20 cellular contexts compared by ENCODE assay signal in genomic region chr17:42077770-42078169, GRCh38. TPM values are rescaled to one million over a fixed set of nuclear protein-coding genes. Genes with fewer than 3 reads are reported as not detected.
DNase-seq lines count a peak whose midpoint lies in the region; ATAC-seq, FAIRE-seq and TF ChIP-seq lines count a peak whose summit lies in the region.
"Had no signal": no experiment of that assay in that cellular context is flagged by ENCODE, and none has a peak within 500 bp of the region (broad histone marks: within the 10 kb centered on the region; RNA-seq: fewer than 3 reads in every experiment).

No MANE protein-coding gene starts in this region.

- H2BK20ac ChIP-seq in H1 (ENCODE audit: low read length) = no peak overlapping the region

- H3K36me3 ChIP-seq in GM23338 (ENCODE audit: insufficient read depth) (no peaks in the 10 kb centered on the region), H1 (ENCODE audit: control insufficient read depth in 2 of 4, insufficient read depth in 4 of 4, low read length in 3 of 4) (no peaks in the 10 kb centered on the region), neuronal stem cell (replicated peaks in 1 of 2; ENCODE audit: control insufficient read depth in 2 of 2, insufficient read depth in 2 of 2, low read length in 2 of 2) (no peaks in the 10 kb centered on the region), skeletal muscle tissue (ENCODE audit: control insufficient read depth in 3 of 3, insufficient read depth in 3 of 3, low read length in 3 of 3) (no peaks in the 10 kb centered on the region)
- H3K36me3 ChIP-seq: BLaER1 had no signal

- H2BK5ac ChIP-seq in H1 (ENCODE audit: low read depth, low read length) = no peak overlapping the region
- no peak overlapping the region for H2BK5ac ChIP-seq in neuronal stem cell (ENCODE audit: low read length)

- H3K27me3 ChIP-seq in GM23338 (ENCODE audit: insufficient read depth) = 0 out of 2 replicates have a peak, but pooled peaks cover 7% of the 10 kb centered on the region
- no peaks in the 10 kb centered on the region for H3K27me3 ChIP-seq in H1 (replicated peaks in 1 of 4; ENCODE audit: control insufficient read depth in 3 of 4, extremely low read depth in 1 of 4, insufficient read depth in 3 of 4, low read length in 3 of 4)
- H3K27me3 ChIP-seq in neuronal stem cell (ENCODE audit: control insufficient read depth in 3 of 3, insufficient read depth in 3 of 3, low read depth in 1 of 3, low read length in 3 of 3) = peaks cover 0 to 40% (median 11%) of the 10 kb centered on the region in 3 experiments
- peaks cover 0 to 3% (median 0%) of the 10 kb centered on the region in 3 donors for H3K27me3 ChIP-seq in skeletal muscle tissue (ENCODE audit: control insufficient read depth in 3 of 3, insufficient read depth in 3 of 3, low read length in 3 of 3)

- H3K4me2 ChIP-seq in GM23338 (no peak overlapping the region), H1 (ENCODE audit: insufficient read depth in 1 of 2, low read depth in 2 of 2, low read length in 2 of 2) (no peak overlapping the region), neuronal stem cell (ENCODE audit: insufficient read depth, low read length, poor library complexity, severe bottlenecking) (no peak overlapping the region)
- H3K4me2 ChIP-seq: A549, BLaER1, KMS-11 had no signal

- H3K23me2 ChIP-seq in H1 (ENCODE audit: low read depth, low read length) = peaks cover 1% of the 10 kb centered on the region; the same call in 1 of the 2 replicates

- H3K4ac ChIP-seq in H1 (replicated peaks; ENCODE audit: insufficient read length, low read depth, low read length) = no peak overlapping the region
- H3K4ac ChIP-seq in neuronal stem cell (ENCODE audit: low read length) = no peak overlapping the region

- H2BK120ac ChIP-seq in H1 (replicated peaks; ENCODE audit: low read depth, low read length) (no peak overlapping the region), neuronal stem cell (ENCODE audit: low read depth, low read length) (no peak overlapping the region)

- no peak for TF ChIP-seq RAD21 in H1 (IDR thresholded peaks at IDR 0.05 in 1 of 2, conservative IDR thresholded peaks at IDR 0.05 in 1 of 2; ENCODE audit: low read depth in 2 of 2, low read length in 2 of 2)

- H3F3A ChIP-seq in GM23338 (replicated peaks; ENCODE audit: low read depth) = no peaks in the 10 kb centered on the region

- peak overlapping the region; percentile 58 for H4K8ac ChIP-seq in H1 (ENCODE audit: extremely low read depth, insufficient read depth, low read length)
- H4K8ac ChIP-seq in neuronal stem cell (ENCODE audit: low read depth, low read length) = no peak overlapping the region

- H3K9me3 Mint-ChIP-seq in GM23338 = no peaks in the 10 kb centered on the region
- H3K9me3 Mint-ChIP-seq: CD8-positive, alpha-beta T cell; H9 had no signal

- 0 out of 2 replicates have a peak, but pooled peaks cover 4% of the 10 kb centered on the region for H3K4me1 ChIP-seq in GM23338 (ENCODE audit: insufficient read depth)
- H3K4me1 ChIP-seq in H1 (replicated peaks in 1 of 4; ENCODE audit: control insufficient read depth in 3 of 4, insufficient read depth in 4 of 4, low read length in 3 of 4) = peaks cover 0 to 4% (median 3%) of the 10 kb centered on the region in 4 experiments; a peak in 3 of 7 replicates
- no peaks in the 10 kb centered on the region for H3K4me1 ChIP-seq in neuronal stem cell (ENCODE audit: control insufficient read depth in 2 of 2, insufficient read depth in 1 of 2, low read depth in 1 of 2, low read length in 2 of 2)
- peaks cover 19 to 30% (median 28%) of the 10 kb centered on the region in 3 donors for H3K4me1 ChIP-seq in skeletal muscle tissue (ENCODE audit: control insufficient read depth in 3 of 3, insufficient read depth in 3 of 3, low read length in 3 of 3)

- peaks cover 16% of the 10 kb centered on the region; the same call in 2 of the 3 replicates for H3K4me1 Mint-ChIP-seq in GM23338

- H3K14ac ChIP-seq in H1 (ENCODE audit: insufficient read length) (no peak overlapping the region), neuronal stem cell (ENCODE audit: low read length) (no peak overlapping the region)

- H2BK15ac ChIP-seq in H1 (ENCODE audit: low read length) (no peak overlapping the region), neuronal stem cell (ENCODE audit: low read length) (no peak overlapping the region)

- no peaks in the 10 kb centered on the region for H4K20me1 ChIP-seq in GM23338 (replicated peaks; ENCODE audit: insufficient read depth)
- no peaks in the 10 kb centered on the region for H4K20me1 ChIP-seq in H1 (replicated peaks in 1 of 2; ENCODE audit: control insufficient read depth in 1 of 2, insufficient read depth in 2 of 2, low read length in 2 of 2)
- H4K20me1 ChIP-seq: BLaER1 had no signal

- H3K18ac ChIP-seq in H1 (ENCODE audit: extremely low read depth, low read length) = no peak overlapping the region
- peak overlapping the region; percentile 25 for H3K18ac ChIP-seq in neuronal stem cell (ENCODE audit: low read length)

- TF ChIP-seq CTCF in GM23338 (conservative IDR thresholded peaks at IDR 0.05; ENCODE audit: low read depth in 2 of 2) (no peak), H1 (IDR thresholded peaks at IDR 0.05; ENCODE audit: control extremely low read depth in 1 of 3, insufficient read depth in 1 of 3, low read depth in 1 of 3, low read length in 3 of 3) (no peak)

- H3K23ac ChIP-seq in H1 (ENCODE audit: insufficient read length) (no peak overlapping the region), neuronal stem cell (ENCODE audit: low read depth, low read length, poor library complexity) (no peak overlapping the region)

- H3K9me3 ChIP-seq in H1 (ENCODE audit: insufficient read depth in 2 of 2, low read depth in 1 of 2, low read length in 1 of 2) (no peaks in the 10 kb centered on the region), neuronal stem cell (replicated peaks in 1 of 2; ENCODE audit: control insufficient read depth in 2 of 2, insufficient read depth in 1 of 2, low read depth in 1 of 2, low read length in 2 of 2) (no peaks in the 10 kb centered on the region), skeletal muscle tissue (ENCODE audit: control insufficient read depth in 3 of 3, low read length in 3 of 3) (no peaks in the 10 kb centered on the region)
- H3K9me3 ChIP-seq: A549, BLaER1 had no signal

- H3K4me3 Mint-ChIP-seq in GM23338 = no peak overlapping the region
- H3K4me3 Mint-ChIP-seq: CD14-positive monocyte; CD8-positive, alpha-beta T cell; H9 had no signal

- POLR2A ChIA-PET in H1 (lab: Charles Lee; ENCODE audit: partially characterized antibody) = interaction anchor here (1.0 kb wide), 1 partner anchor 15 kb away, joined by 3 read pairs; no protein-coding TSS in a partner anchor

- no peaks in the 10 kb centered on the region for H3K79me1 ChIP-seq in H1 (ENCODE audit: low read depth, low read length)
- H3K79me1 ChIP-seq in neuronal stem cell (ENCODE audit: low read depth, low read length) = no peaks in the 10 kb centered on the region

- no peak for FAIRE-seq in H1 (lab: Jason Lieb, UNC)
- FAIRE-seq: GM19239 had no signal

- TF ChIP-seq EP300 in H1 (IDR thresholded peaks at IDR 0.05; ENCODE audit: borderline replicate concordance in 1 of 2, low read depth in 2 of 2, low read length in 2 of 2) = no peak

- H3K79me2 ChIP-seq in GM23338 (replicated peaks; ENCODE audit: insufficient read depth) (no peaks in the 10 kb centered on the region), H1 (ENCODE audit: control insufficient read depth in 1 of 2, insufficient read depth in 2 of 2, low read length in 2 of 2) (no peaks in the 10 kb centered on the region)

- H4K91ac ChIP-seq in H1 (replicated peaks; ENCODE audit: insufficient read length, low read length) (no peak overlapping the region), neuronal stem cell (ENCODE audit: low read depth, low read length, poor library complexity) (no peak overlapping the region)

- CTCF ChIA-PET in H1 (lab: Charles Lee; ENCODE audit: partially characterized antibody) = interaction anchor here (1.0 to 3.5 kb wide), 9 partner anchors 10 to 53 kb away, joined by 3 to 34 read pairs (median 5); no protein-coding TSS in a partner anchor

- H2AFZ ChIP-seq in GM23338 (no peak overlapping the region), H1 (ENCODE audit: low read length) (no peak overlapping the region), neuronal stem cell (ENCODE audit: low read length) (no peak overlapping the region)
- H2AFZ ChIP-seq: GM23248 had no signal

- no peaks in the 10 kb centered on the region for H3K9me2 ChIP-seq in GM23338 (ENCODE audit: insufficient read depth)

- peak; percentile 19; the same call in 2 of the 3 replicates for ATAC-seq in GM23338
- ATAC-seq: A549; CD8-positive, alpha-beta T cell had no signal

- no peak overlapping the region for H3K4me3 ChIP-seq in GM23338
- no peak overlapping the region for H3K4me3 ChIP-seq in H1 (ENCODE audit: extremely low read depth in 1 of 4, insufficient read depth in 2 of 4, low read depth in 3 of 4, low read length in 4 of 4)
- no peak overlapping the region for H3K4me3 ChIP-seq in neuronal stem cell (ENCODE audit: low read length in 2 of 2)
- peak overlapping the region in 1 of 3 donors; percentile 7 for H3K4me3 ChIP-seq in skeletal muscle tissue (ENCODE audit: low read length in 3 of 3)
- H3K4me3 ChIP-seq: A549, BLaER1, GM23248 had no signal

- no peak overlapping the region; the same call in 1 of the 2 replicates for H3K27ac Mint-ChIP-seq in GM23338
- H3K27ac Mint-ChIP-seq: CD14-positive monocyte; CD8-positive, alpha-beta T cell had no signal

- peaks cover 11% of the 10 kb centered on the region for H3K27me3 Mint-ChIP-seq in GM23338 (ENCODE audit: insufficient read depth, low read depth, poor library complexity)

- no peak overlapping the region for H2AK5ac ChIP-seq in H1 (ENCODE audit: low read depth, low read length)
- peak overlapping the region; percentile 27 for H2AK5ac ChIP-seq in neuronal stem cell (ENCODE audit: low read depth, low read length)

- H3K27ac ChIP-seq in GM23338 (ENCODE audit: low read depth) (no peak overlapping the region), H1 (ENCODE audit: low read depth, low read length) (no peak overlapping the region), neuronal stem cell (replicated peaks; ENCODE audit: low read length) (no peak overlapping the region), skeletal muscle tissue (ENCODE audit: low read depth, low read length) (peak overlapping the region; percentile 95)
- H3K27ac ChIP-seq: 22Rv1, A549, BLaER1, GM23248, KMS-11 had no signal

- no peak overlapping the region for H3K56ac ChIP-seq in H1 (replicated peaks; ENCODE audit: insufficient read length, low read depth, low read length)

- WGBS in H1 (ENCODE audit: extremely low coverage in 1 of 2, insufficient coverage in 1 of 2, insufficient read length in 1 of 2, insufficient replicate concordance in 2 of 2, low coverage in 1 of 2, low lambda C conversion rate in 2 of 2, missing lambda C conversion rate in 1 of 2), 2 experiments = 90% methylated on average over 5 of the region's 5 CpGs; no CpG with 5 or more reads in 1 of the 2 experiments
- no CpG with 5 or more reads among the region's 5 CpGs for WGBS in neuronal stem cell (ENCODE audit: extremely low coverage in 2 of 2, insufficient read length in 2 of 2, insufficient replicate concordance in 1 of 2), 2 donors

- no peak overlapping the region for H4K5ac ChIP-seq in H1 (ENCODE audit: insufficient read length, low read depth, low read length)

- H3K36me3 Mint-ChIP-seq in GM23338 (ENCODE audit: low read depth) = no peaks in the 10 kb centered on the region
- H3K36me3 Mint-ChIP-seq: CD8-positive, alpha-beta T cell had no signal

- no peak for TF ChIP-seq POLR2A in H1 (IDR thresholded peaks at IDR 0.05; ENCODE audit: control extremely low read depth in 1 of 2, low read depth in 2 of 2, low read length in 2 of 2)

- H3K9ac ChIP-seq in H1 (replicated peaks in 1 of 4; ENCODE audit: extremely low read depth in 1 of 4, low read depth in 3 of 4, low read length in 3 of 4) = no peak overlapping the region
- H3K9ac ChIP-seq in neuronal stem cell (ENCODE audit: low read depth, low read length, poor library complexity) = no peak overlapping the region
- peak overlapping the region; percentile 24 to 78 (median 54) for H3K9ac ChIP-seq in skeletal muscle tissue (ENCODE audit: low read depth in 1 of 3, low read length in 3 of 3)
- H3K9ac ChIP-seq: BLaER1, GM23248, KMS-11 had no signal

- DNase-seq in GM23338 (ENCODE audit: low spot score) (no peak), H1 (ENCODE audit: low read depth in 1 of 2, low spot score in 2 of 2) (no peak), neuronal stem cell (ENCODE audit: low spot score) (no peak), NCI-H748 (lab: John Stamatoyannopoulos, UW; ENCODE audit: unreplicated experiment) (no peak), AG20443 (ENCODE audit: low spot score) (no peak)
- no peak for DNase-seq in NK-92 treated with Interleukin-12 subunit alpha and Interleukin-12 subunit beta, amount 100 ng/mL, for 24 hours (lab: John Stamatoyannopoulos, UW)
- DNase-seq: Calu3; CD8-positive, alpha-beta T cell; DMS79 treated with DMSO at 0.1 percent for 48 hours; GF-D8; GM23248; H9 had no signal

- H2BK12ac ChIP-seq in H1 (ENCODE audit: low read depth, low read length) = no peak overlapping the region
- no peak overlapping the region for H2BK12ac ChIP-seq in neuronal stem cell (ENCODE audit: low read length)

RNA-seq across cellular contexts. Expression of gene ZNF385C, which starts 20.5 kb away (rescaled TPM):
- total RNA-seq in GM23338 (2014; rRNA removed; shearing (Covaris generic)) = 1.9 and 4.6 TPM in 2 replicates
- polyA plus RNA-seq in GM23338 (2016; fragmentation: Nextera tagmentation; extraction: Ambion mirVana) = 2.5 and 3.1 TPM in 2 replicates
- total RNA-seq in H1 (2021; fragmentation: NEBNext Ultra II Directional; extraction: Animal tissue kit (Norgen Biotek cat#: 25700)) = 2.5 and 3.9 TPM in 2 replicates
- 6.1 and 7.3 TPM in 2 replicates for polyA plus RNA-seq in H1 (2011; rRNA removed)
- 6.3 TPM for polyA plus RNA-seq in H1 (2011; cell fraction: cytosol; rRNA removed)
- polyA plus RNA-seq in H1 (2011; cell fraction: nucleus; rRNA removed) = 8.4 TPM
- polyA plus RNA-seq in H1 (2012, experiment 1 of 2) = 2.7 to 4.6 TPM (median 3.2 TPM) in 4 replicates
- polyA plus RNA-seq in H1 (2012, experiment 2 of 2) = 3.9 TPM
- 2.5 TPM for polyA plus RNA-seq in H1 (2013, experiment 1 of 2)
- 2.6 TPM for polyA plus RNA-seq in H1 (2013, experiment 2 of 2)
- polyA minus RNA-seq in H1 (2011; rRNA and poly(A)+ RNA removed) = 2.2 and 2.4 TPM in 2 replicates
- polyA minus RNA-seq in H1 (2011; cell fraction: cytosol; rRNA and poly(A)+ RNA removed) = 1.0 TPM
- 2.3 TPM for polyA minus RNA-seq in H1 (2011; cell fraction: nucleus; rRNA and poly(A)+ RNA removed)
- 4.2 TPM for polyA plus RNA-seq in neuronal stem cell (2013, experiment 1 of 2)
- polyA plus RNA-seq in neuronal stem cell (2013, experiment 2 of 2) = 4.2 TPM
- total RNA-seq in skeletal muscle tissue = 0.52 TPM
- total RNA-seq: GM23248 had no signal
- polyA plus RNA-seq: GM23248 had no signal

RNA-seq across cellular contexts. Expression of gene C17orf113, which starts 27.4 kb away (rescaled TPM):
- total RNA-seq in GM23338 (2014; rRNA removed; shearing (Covaris generic)) = 1.8 and 2.1 TPM in 2 replicates
- polyA plus RNA-seq in GM23338 (2016; fragmentation: Nextera tagmentation; extraction: Ambion mirVana) = 0.29 and 0.38 TPM in 2 replicates
- total RNA-seq in H1 (2021; fragmentation: NEBNext Ultra II Directional; extraction: Animal tissue kit (Norgen Biotek cat#: 25700)) = 1.4 TPM in 2 replicates
- polyA plus RNA-seq in H1 (2011; rRNA removed) = 1.0 and 1.5 TPM in 2 replicates
- polyA plus RNA-seq in H1 (2011; cell fraction: cytosol; rRNA removed) = 1.1 TPM
- 1.8 TPM for polyA plus RNA-seq in H1 (2011; cell fraction: nucleus; rRNA removed)
- polyA plus RNA-seq in H1 (2012, experiment 1 of 2) = 0.64 to 1.3 TPM (median 1.1 TPM) in 4 replicates
- 0.63 TPM for polyA plus RNA-seq in H1 (2012, experiment 2 of 2)
- 0.61 TPM for polyA plus RNA-seq in H1 (2013, experiment 1 of 2)
- 0.57 TPM for polyA plus RNA-seq in H1 (2013, experiment 2 of 2)
- polyA minus RNA-seq in H1 (2011; rRNA and poly(A)+ RNA removed) = 1.1 and 1.4 TPM in 2 replicates
- polyA minus RNA-seq in H1 (2011; cell fraction: cytosol; rRNA and poly(A)+ RNA removed) = 1.5 TPM
- 1.8 TPM for polyA minus RNA-seq in H1 (2011; cell fraction: nucleus; rRNA and poly(A)+ RNA removed)
- polyA plus RNA-seq in neuronal stem cell (2013, experiment 1 of 2) = 2.4 TPM
- polyA plus RNA-seq in neuronal stem cell (2013, experiment 2 of 2) = 2.6 TPM
- 1.6 TPM for total RNA-seq in skeletal muscle tissue
- total RNA-seq: GM23248 had no signal
- polyA plus RNA-seq: GM23248 had no signal

RNA-seq across cellular contexts. Expression of gene DHX58, which starts 34.7 kb away (rescaled TPM):
- total RNA-seq in GM23338 (2014; rRNA removed; shearing (Covaris generic)) = 4.1 and 10.5 TPM in 2 replicates
- polyA plus RNA-seq in GM23338 (2016; fragmentation: Nextera tagmentation; extraction: Ambion mirVana) (5.4 and 6.6 TPM in 2 replicates), H1 (2011; rRNA removed) (9.9 and 10.3 TPM in 2 replicates)
- total RNA-seq in H1 (2021; fragmentation: NEBNext Ultra II Directional; extraction: Animal tissue kit (Norgen Biotek cat#: 25700)) = 4.4 and 5.6 TPM in 2 replicates
- 9.7 TPM for polyA plus RNA-seq in H1 (2011; cell fraction: cytosol; rRNA removed)
- polyA plus RNA-seq in H1 (2011; cell fraction: nucleus; rRNA removed) = 7.9 TPM
- 4.3 to 9.4 TPM (median 6.9 TPM) in 4 replicates for polyA plus RNA-seq in H1 (2012, experiment 1 of 2)
- 5.4 TPM for polyA plus RNA-seq in H1 (2012, experiment 2 of 2)
- 6.4 TPM for polyA plus RNA-seq in H1 (2013, experiment 1 of 2)
- polyA plus RNA-seq in H1 (2013, experiment 2 of 2) = 5.9 TPM
- polyA minus RNA-seq in H1 (2011; rRNA and poly(A)+ RNA removed) = 1.0 and 2.4 TPM in 2 replicates
- polyA minus RNA-seq in H1 (2011; cell fraction: cytosol; rRNA and poly(A)+ RNA removed) = 1.5 TPM
- 3.6 TPM for polyA minus RNA-seq in H1 (2011; cell fraction: nucleus; rRNA and poly(A)+ RNA removed)
- polyA plus RNA-seq in neuronal stem cell (2013, experiment 1 of 2) = 0.21 TPM
- polyA plus RNA-seq in neuronal stem cell (2013, experiment 2 of 2) = 0.14 TPM
- total RNA-seq in skeletal muscle tissue = 3.7 TPM

RNA-seq across cellular contexts. Expression of gene KAT2A, which starts 43.4 kb away (rescaled TPM):
- 25.2 and 44.5 TPM in 2 replicates for total RNA-seq in GM23338 (2014; rRNA removed; shearing (Covaris generic))
- 13.9 and 16.4 TPM in 2 replicates for polyA plus RNA-seq in GM23338 (2016; fragmentation: Nextera tagmentation; extraction: Ambion mirVana)
- total RNA-seq in H1 (2021; fragmentation: NEBNext Ultra II Directional; extraction: Animal tissue kit (Norgen Biotek cat#: 25700)) = 32.5 and 34.2 TPM in 2 replicates
- 40.1 and 52.5 TPM in 2 replicates for polyA plus RNA-seq in H1 (2011; rRNA removed)
- polyA plus RNA-seq in H1 (2011; cell fraction: cytosol; rRNA removed) = 48.0 TPM
- polyA plus RNA-seq in H1 (2011; cell fraction: nucleus; rRNA removed) = 342 TPM
- 29.3 to 46.0 TPM (median 39.5 TPM) in 4 replicates for polyA plus RNA-seq in H1 (2012, experiment 1 of 2)
- polyA plus RNA-seq in H1 (2012, experiment 2 of 2) = 24.5 TPM
- polyA plus RNA-seq in H1 (2013, experiment 1 of 2) = 38.2 TPM
- 33.7 TPM for polyA plus RNA-seq in H1 (2013, experiment 2 of 2)
- polyA minus RNA-seq in H1 (2011; rRNA and poly(A)+ RNA removed) = 17.6 and 21.1 TPM in 2 replicates
- 11.9 TPM for polyA minus RNA-seq in H1 (2011; cell fraction: cytosol; rRNA and poly(A)+ RNA removed)
- 29.5 TPM for polyA minus RNA-seq in H1 (2011; cell fraction: nucleus; rRNA and poly(A)+ RNA removed)
- 28.4 TPM for polyA plus RNA-seq in neuronal stem cell (2013, experiment 1 of 2)
- 27.4 TPM for polyA plus RNA-seq in neuronal stem cell (2013, experiment 2 of 2)
- 8.9 TPM for total RNA-seq in skeletal muscle tissue

RNA-seq across cellular contexts. Expression of gene HSPB9, which starts 44.8 kb away (rescaled TPM):
- 0.52 TPM in 1 of 2 replicates, not detected in the other for total RNA-seq in GM23338 (2014; rRNA removed; shearing (Covaris generic))
- polyA plus RNA-seq in GM23338 (2016; fragmentation: Nextera tagmentation; extraction: Ambion mirVana) = 0.26 and 0.31 TPM in 2 replicates
- total RNA-seq in H1 (2021; fragmentation: NEBNext Ultra II Directional; extraction: Animal tissue kit (Norgen Biotek cat#: 25700)) = 0.30 and 0.33 TPM in 2 replicates
- 0.25 and 0.27 TPM in 2 replicates for polyA plus RNA-seq in H1 (2011; rRNA removed)
- 0.39 TPM for polyA plus RNA-seq in H1 (2011; cell fraction: cytosol; rRNA removed)
- 1.1 TPM for polyA plus RNA-seq in H1 (2011; cell fraction: nucleus; rRNA removed)
- 0.27 to 0.55 TPM (median 0.32 TPM) in 4 replicates for polyA plus RNA-seq in H1 (2012, experiment 1 of 2)
- polyA plus RNA-seq in H1 (2012, experiment 2 of 2) = 0.29 TPM
- 0.24 TPM for polyA plus RNA-seq in H1 (2013, experiment 1 of 2)
- 0.20 TPM for polyA plus RNA-seq in H1 (2013, experiment 2 of 2)
- polyA minus RNA-seq in H1 (2011; rRNA and poly(A)+ RNA removed) = 0.15 and 0.16 TPM in 2 replicates
- not detected for polyA minus RNA-seq in H1 (2011; cell fraction: cytosol; rRNA and poly(A)+ RNA removed)
- 0.70 TPM for polyA minus RNA-seq in H1 (2011; cell fraction: nucleus; rRNA and poly(A)+ RNA removed)
- 0.15 TPM for polyA plus RNA-seq in neuronal stem cell (2013, experiment 1 of 2)
- 0.08 TPM for polyA plus RNA-seq in neuronal stem cell (2013, experiment 2 of 2)
- not detected for total RNA-seq in skeletal muscle tissue
- total RNA-seq: CD8-positive, alpha-beta T cell; GM23248; HT-29 had no signal
- polyA plus RNA-seq: CD14-positive monocyte had no signal

Comparison
In these comparisons a context has a peak if more than half of its experiments do, and no peak if none do; other contexts are left out.
1. H3K9ac ChIP-seq: peak in skeletal muscle tissue (3 of 3); none in H1 (0 of 4) and neuronal stem cell (single experiment).